Comparison of ENCODE assay signal across 8 cellular contexts in genomic region chr16:47258874-47259461, GRCh38.
DNase-seq lines count a peak whose midpoint lies in the region; ATAC-seq, FAIRE-seq and TF ChIP-seq lines count a peak whose summit lies in the region.

No MANE protein-coding gene starts in this region.

- POLR2A ChIA-PET in activated CD4-positive, alpha-beta T cell treated with anti-CD3 and anti-CD28 coated beads for 36 hours (lab: Charles Lee) = no interaction called here

- no peaks in the 10 kb centered on the region for H3K9me3 Mint-ChIP-seq in activated CD4-positive, alpha-beta T cell treated with anti-CD3 and anti-CD28 coated beads for 36 hours (ENCODE audit: low read depth)
- H3K9me3 Mint-ChIP-seq in HFFc6 = no peaks in the 10 kb centered on the region

- no peak overlapping the region for H3K27ac Mint-ChIP-seq in activated CD4-positive, alpha-beta T cell treated with anti-CD3 and anti-CD28 coated beads for 36 hours
- no peak overlapping the region for H3K27ac Mint-ChIP-seq in HFFc6

- in situ Hi-C loops in SK-MEL-5 (cut with HindIII; ENCODE audit: low pct_unique_long_range_greater_than_20kb, low sequenced_read_pairs) = no loop called here

- TF ChIP-seq CTCF in HFFc6 (IDR thresholded peaks at IDR 0.05) (peak; percentile 83), lower leg skin (IDR thresholded peaks at IDR 0.05) (no peak)

- intact Hi-C loops in activated CD4-positive, alpha-beta T cell treated with anti-CD3 and anti-CD28 coated beads for 36 hours (cut with DNase I, micrococcal nuclease) = loop anchor here in 1 of 2 experiments (2.0 kb wide), 1 partner anchor 796 kb away; no protein-coding TSS in a partner anchor
- intact Hi-C loops in lower leg skin (cut with DNase I; ENCODE audit: low total_unique reads) = no loop called here

- CTCF ChIA-PET in activated CD4-positive, alpha-beta T cell treated with anti-CD3 and anti-CD28 coated beads for 36 hours (lab: Charles Lee) = interaction anchor here (0.7 kb wide), 1 partner anchor 492 kb away, joined by 3 read pairs; no protein-coding TSS in a partner anchor

- no peaks in the 10 kb centered on the region for H3K4me1 Mint-ChIP-seq in activated CD4-positive, alpha-beta T cell treated with anti-CD3 and anti-CD28 coated beads for 36 hours
- H3K4me1 Mint-ChIP-seq in HFFc6 (ENCODE audit: low read depth) = peaks cover 5% of the 10 kb centered on the region; the same call in 1 of the 2 replicates

- TF ChIP-seq POLR2A in lower leg skin (IDR thresholded peaks at IDR 0.05) = no peak

- WGBS in lower leg skin, 2 donors = 69 to 73% methylated on average over 2 of the region's 2 CpGs

- H3K27me3 Mint-ChIP-seq in activated CD4-positive, alpha-beta T cell treated with anti-CD3 and anti-CD28 coated beads for 36 hours = no peaks in the 10 kb centered on the region
- no peaks in the 10 kb centered on the region for H3K27me3 Mint-ChIP-seq in HFFc6 (ENCODE audit: insufficient read depth)

- peak; percentile 30 for DNase-seq in activated CD4-positive, alpha-beta T cell treated with anti-CD3 and anti-CD28 coated beads for 36 hours
- no peak for DNase-seq in activated CD4-positive, alpha-beta T cell treated with anti-CD3 and anti-CD28 coated beads for 4 hours
- DNase-seq in HFFc6 (no peak), SK-MEL-5 (ENCODE audit: low read depth, low spot score) (peak; percentile 54), foreskin melanocyte (peak; percentile 23), urothelium cell line (ENCODE audit: low spot score) (peak; percentile 35), lower leg skin (ENCODE audit: low spot score in 2 of 2) (no peak)

- peaks cover 26% of the 10 kb centered on the region for H3K36me3 Mint-ChIP-seq in activated CD4-positive, alpha-beta T cell treated with anti-CD3 and anti-CD28 coated beads for 36 hours (ENCODE audit: low read depth)
- no peaks in the 10 kb centered on the region; the same call in 1 of the 2 replicates for H3K36me3 Mint-ChIP-seq in HFFc6 (ENCODE audit: low read depth)

- H3K4me3 Mint-ChIP-seq in activated CD4-positive, alpha-beta T cell treated with anti-CD3 and anti-CD28 coated beads for 36 hours = no peak overlapping the region
- H3K4me3 Mint-ChIP-seq in HFFc6 = no peak overlapping the region

- no peak for ATAC-seq in activated CD4-positive, alpha-beta T cell treated with anti-CD3 and anti-CD28 coated beads for 36 hours
- ATAC-seq in HG02763 (IDR thresholded peaks at IDR 0.05; ENCODE audit: unreplicated experiment) = no peak

- no peak overlapping the region for H3K4me3 ChIP-seq in lower leg skin (ENCODE audit: low read depth, poor library complexity, severe bottlenecking)

- FAIRE-seq in urothelium cell line (lab: Jason Lieb, UNC) = no peak

Comparison
In these comparisons a context has a peak if more than half of its experiments do, and no peak if none do; other contexts are left out.
1. DNase-seq: peak in activated CD4-positive, alpha-beta T cell treated with anti-CD3 and anti-CD28 coated beads for 36 hours (single experiment), SK-MEL-5 (single experiment), foreskin melanocyte (single experiment) and urothelium cell line (single experiment); none in activated CD4-positive, alpha-beta T cell treated with anti-CD3 and anti-CD28 coated beads for 4 hours (0 of 2), HFFc6 (single experiment) and lower leg skin (0 of 2).